Comparison of ENCODE assay signal across 25 cellular contexts in the genomic region with DNA sequence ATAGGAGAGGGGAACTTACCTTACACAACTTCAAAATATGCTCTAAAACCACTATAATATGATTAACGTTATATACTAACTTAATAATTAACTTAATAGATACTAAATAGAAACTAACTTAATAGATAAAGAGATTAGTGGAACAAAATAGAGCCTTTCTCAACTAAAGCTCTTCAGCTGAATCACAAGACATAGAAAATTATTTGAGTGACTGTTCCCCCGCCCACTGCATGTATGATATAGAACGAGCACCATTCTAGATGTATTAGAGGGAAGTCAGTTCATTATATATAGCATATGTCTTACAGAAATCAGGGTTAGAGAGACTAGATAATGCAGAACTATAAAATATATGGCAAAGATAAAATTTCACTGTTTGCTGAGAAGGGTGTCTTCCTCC. TPM values are rescaled to one million over a fixed set of nuclear protein-coding genes. Genes with fewer than 3 reads are reported as not detected.
DNase-seq lines count a peak whose midpoint lies in the region; ATAC-seq and TF ChIP-seq lines count a peak whose summit lies in the region.
"Had no signal": no experiment of that assay in that cellular context is flagged by ENCODE, and none has a peak within 500 bp of the region (broad histone marks: within the 10 kb centered on the region; RNA-seq: fewer than 3 reads in every experiment).

No MANE protein-coding gene starts in this region.

- no peak overlapping the region for H3K4me3 ChIP-seq in heart left ventricle
- no peak overlapping the region for H3K4me3 ChIP-seq in body of pancreas
- no peak overlapping the region for H3K4me3 ChIP-seq in thoracic aorta
- H3K4me3 ChIP-seq: gastroesophageal sphincter, psoas muscle, SJCRH30, stomach had no signal

- no peaks in the 10 kb centered on the region for H3K27me3 ChIP-seq in heart left ventricle
- H3K27me3 ChIP-seq in body of pancreas, result no peaks in the 10 kb centered on the region
- no peaks in the 10 kb centered on the region for H3K27me3 ChIP-seq in thoracic aorta (replicated peaks; ENCODE audit: insufficient read depth)
- H3K27me3 ChIP-seq: BE2C, gastroesophageal sphincter, SJCRH30, stomach, tibial nerve had no signal

- H3K27ac ChIP-seq in heart left ventricle (peak overlapping the region in 8 of 12 donors; percentile 4 to 75 (median 56)), body of pancreas (peak overlapping the region in 3 of 4 donors; percentile 86 to 91 (median 88)), thoracic aorta (peak overlapping the region; percentile 58 to 65)
- H3K27ac ChIP-seq: SJCRH30 had no signal

- H3K36me3 ChIP-seq in heart left ventricle (peaks cover 0 to 20% (median 4%) of the 10 kb centered on the region in 9 donors), body of pancreas (replicated peaks in 1 of 2; ENCODE audit: insufficient read depth in 1 of 2, low read depth in 2 of 2) (no peaks in the 10 kb centered on the region), thoracic aorta (no peaks in the 10 kb centered on the region)
- H3K36me3 ChIP-seq: BE2C, gastroesophageal sphincter, stomach had no signal

- peaks cover 9 to 39% (median 27%) of the 10 kb centered on the region in 12 donors for H3K4me1 ChIP-seq in heart left ventricle
- H3K4me1 ChIP-seq in body of pancreas, result peaks cover 45% of the 10 kb centered on the region
- H3K4me1 ChIP-seq in thoracic aorta (ENCODE audit: control insufficient read depth in 1 of 2, low read depth in 2 of 2), result peaks cover 17 to 32% of the 10 kb centered on the region in 2 donors
- H3K4me1 ChIP-seq: SJCRH30 had no signal

- H3K9me3 ChIP-seq in heart left ventricle, result peaks cover 0 to 18% (median 0%) of the 10 kb centered on the region in 12 donors
- H3K9me3 ChIP-seq in body of pancreas, result no peaks in the 10 kb centered on the region
- no peaks in the 10 kb centered on the region for H3K9me3 ChIP-seq in thoracic aorta
- H3K9me3 ChIP-seq: BE2C, gastroesophageal sphincter, psoas muscle, stomach, tibial nerve had no signal

- WGBS in heart left ventricle, 4 donors, result 91 to 94% (median 91%) methylated on average over 3 of the region's 3 CpGs
- 59 to 66% methylated on average over 3 of the region's 3 CpGs for WGBS in body of pancreas, 2 donors

- TF ChIP-seq POLR2A in heart left ventricle (IDR thresholded peaks at IDR 0.05) (no peak), body of pancreas (IDR thresholded peaks at IDR 0.05) (no peak)

- DNase-seq in heart left ventricle (no peak), left ventricle myocardium superior (no peak), body of pancreas (no peak), thoracic aorta (ENCODE audit: low spot score) (no peak), AG08396 (ENCODE audit: low spot score) (no peak)
- DNase-seq: activated CD4-positive, alpha-beta T cell treated with anti-CD3 and anti-CD28 coated beads, Interleukin-2, amount 50 U/mL, for 48 hours; activated CD8-positive, alpha-beta memory T cell treated with anti-CD3 and anti-CD28 coated beads, Interleukin-2, amount 50 U/mL, for 48 hours; activated naive CD8-positive, alpha-beta T cell treated with anti-CD3 and anti-CD28 coated beads for 36 hours; BE2C; DMS153; HCEC 1CT; midbrain; naive thymus-derived CD4-positive, alpha-beta T cell; NCI-H1092 treated with DMSO at 0.1 percent for 48 hours; NCI-H1930; NCI-H526; nucleus accumbens; psoas muscle; SJCRH30; stomach had no signal

- TF ChIP-seq CTCF in heart left ventricle (IDR thresholded peaks at IDR 0.05) (no peak), body of pancreas (IDR thresholded peaks at IDR 0.05) (no peak), thoracic aorta (IDR thresholded peaks at IDR 0.05) (no peak)

- ATAC-seq in heart left ventricle, result no peak
- ATAC-seq in left ventricle myocardium superior, result no peak
- ATAC-seq in HG02981 (IDR thresholded peaks at IDR 0.05; ENCODE audit: unreplicated experiment), result peak; percentile 20
- no peak for ATAC-seq in body of pancreas
- ATAC-seq in thoracic aorta (ENCODE audit: insufficient number of reproducible peaks, low FRiP score, low read depth), result no peak
- ATAC-seq in GM18520 (IDR thresholded peaks at IDR 0.05; ENCODE audit: unreplicated experiment), result no peak
- no peak for ATAC-seq in GM18858 (IDR thresholded peaks at IDR 0.05; ENCODE audit: unreplicated experiment)
- ATAC-seq: gastroesophageal sphincter; naive thymus-derived CD4-positive, alpha-beta T cell; psoas muscle had no signal

- intact Hi-C loops in heart left ventricle (cut with DNase I) (no loop called here), left ventricle myocardium superior (cut with micrococcal nuclease) (no loop called here), body of pancreas (cut with DNase I) (no loop called here)

RNA-seq across cellular contexts. Expression of a gene that starts 16.3 kb away (rescaled TPM):
- 100 to 1,000 TPM in 4 of 9 donors, 10 to 100 TPM in 5; 31.8 to 126 (median 90.5) TPM for total RNA-seq in heart left ventricle
- 10 to 100 TPM; 19.6 to 87.2 TPM for polyA plus RNA-seq in heart left ventricle
- 63.7 TPM for total RNA-seq in left ventricle myocardium superior
- 10 to 100 TPM; 22.4 to 32.9 TPM for total RNA-seq in body of pancreas
- total RNA-seq in thoracic aorta, result 10 to 100 TPM; 23.2 to 24.8 TPM
